ENCODE assay signal across 29 cellular contexts in the genomic region with DNA sequence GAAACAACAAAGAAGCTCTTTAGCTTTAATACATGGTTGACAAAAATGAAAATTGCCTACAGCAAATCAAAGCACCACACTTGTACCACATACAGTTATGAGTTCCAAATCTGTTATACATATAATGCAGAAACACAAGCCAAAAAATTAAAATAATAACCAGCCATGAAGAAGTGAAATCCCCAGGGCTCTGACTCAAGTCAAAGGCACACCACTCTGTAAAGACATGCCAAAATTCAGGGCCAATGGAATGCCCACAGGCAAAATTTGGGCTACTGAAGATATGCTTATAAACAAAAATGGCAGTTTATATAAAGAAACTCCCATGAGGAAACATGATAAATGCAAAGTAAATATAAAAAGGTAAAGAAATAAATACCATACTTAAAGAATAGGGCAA. TPM values are rescaled to one million over a fixed set of nuclear protein-coding genes. Genes with fewer than 3 reads are reported as not detected.
"Had no signal": no experiment of that assay in that cellular context is flagged by ENCODE, and none has a peak within 500 bp of the region (broad histone marks: within the 10 kb centered on the region; RNA-seq: fewer than 3 reads in every experiment).

No MANE protein-coding gene starts in this region.

- H3K4me3 Mint-ChIP-seq: activated B cell treated with CpG ODN at 0.5 μM for 24 hours; activated CD8-positive, alpha-beta memory T cell treated with anti-CD3 and anti-CD28 coated beads, Interleukin-2, amount 10 ng/mL, durations not matched to agents 7 days and 5 days; activated CD8-positive, alpha-beta T cell treated with anti-CD3 and anti-CD28 coated beads for 36 hours; activated naive CD8-positive, alpha-beta T cell; activated T-cell treated with anti-CD3 and anti-CD28 coated beads, Interleukin-2, amount 50 U/mL, for 72 hours; nephron; stimulated activated effector memory CD8-positive, alpha-beta T cell treated with anti-CD3 and anti-CD28 coated beads, Interleukin-12 subunit alpha, Interleukin-12 subunit beta, amount 100 ng/mL, for 72 hours; stimulated activated naive CD8-positive, alpha-beta T cell treated with anti-CD3 and anti-CD28 coated beads, Interleukin-15, Interleukin-2, amounts not matched to agents 100 ng/mL and 50 ng/mL, for 24 hours; T-cell; T-helper 2 cell treated with Interferon-gamma antibody and Interleukin-4, amounts not matched to agents 5 μg/mL and 100 μg/mL, for 36 hours had no signal

- H3K27ac Mint-ChIP-seq: activated B cell treated with CpG ODN at 0.5 μM for 24 hours; activated CD8-positive, alpha-beta memory T cell treated with anti-CD3 and anti-CD28 coated beads, Interleukin-2, amount 10 ng/mL, durations not matched to agents 7 days and 5 days; activated CD8-positive, alpha-beta T cell treated with anti-CD3 and anti-CD28 coated beads for 36 hours; activated naive CD8-positive, alpha-beta T cell; activated T-cell treated with anti-CD3 and anti-CD28 coated beads, Interleukin-2, amount 50 U/mL, for 72 hours; nephron; stimulated activated effector memory CD8-positive, alpha-beta T cell treated with anti-CD3 and anti-CD28 coated beads, Interleukin-12 subunit alpha, Interleukin-12 subunit beta, amount 100 ng/mL, for 72 hours; stimulated activated naive CD8-positive, alpha-beta T cell treated with anti-CD3 and anti-CD28 coated beads, Interleukin-15, Interleukin-2, amounts not matched to agents 100 ng/mL and 50 ng/mL, for 24 hours; T-cell; T-helper 2 cell treated with Interferon-gamma antibody and Interleukin-4, amounts not matched to agents 5 μg/mL and 100 μg/mL, for 36 hours had no signal

- H3K27ac ChIP-seq: adrenal gland, gastrocnemius medialis, left lung, pancreas, prostate gland, upper lobe of left lung, vagina had no signal

- H3K36me3 ChIP-seq: adrenal gland, gastrocnemius medialis, left lung, pancreas, prostate gland, upper lobe of left lung, vagina had no signal

- H3K9me3 Mint-ChIP-seq: activated B cell treated with CpG ODN at 0.5 μM for 24 hours; activated CD8-positive, alpha-beta T cell treated with anti-CD3 and anti-CD28 coated beads for 36 hours; activated T-cell treated with anti-CD3 and anti-CD28 coated beads, Interleukin-2, amount 50 U/mL, for 72 hours; nephron; stimulated activated effector memory CD8-positive, alpha-beta T cell treated with anti-CD3 and anti-CD28 coated beads, Interleukin-12 subunit alpha, Interleukin-12 subunit beta, amount 100 ng/mL, for 72 hours; stimulated activated naive CD8-positive, alpha-beta T cell treated with anti-CD3 and anti-CD28 coated beads, Interleukin-15, Interleukin-2, amounts not matched to agents 100 ng/mL and 50 ng/mL, for 24 hours; T-cell; T-helper 2 cell treated with Interferon-gamma antibody and Interleukin-4, amounts not matched to agents 5 μg/mL and 100 μg/mL, for 36 hours had no signal

- H3K36me3 Mint-ChIP-seq: activated CD8-positive, alpha-beta memory T cell treated with anti-CD3 and anti-CD28 coated beads, Interleukin-2, amount 10 ng/mL, durations not matched to agents 7 days and 5 days; stimulated activated effector memory CD8-positive, alpha-beta T cell treated with anti-CD3 and anti-CD28 coated beads, Interleukin-12 subunit alpha, Interleukin-12 subunit beta, amount 100 ng/mL, for 72 hours had no signal

- H3K27me3 ChIP-seq: adrenal gland, gastrocnemius medialis, left lung, pancreas, upper lobe of left lung, vagina had no signal

- DNase-seq: activated B cell treated with CpG ODN at 0.5 μM for 24 hours; activated CD4-positive, alpha-beta T cell treated with anti-CD3 and anti-CD28 coated beads, Interleukin-2, amount 50 U/mL, for 1 hour; activated CD8-positive, alpha-beta memory T cell treated with anti-CD3 and anti-CD28 coated beads, Interleukin-2, amount 10 ng/mL, durations not matched to agents 7 days and 5 days; activated CD8-positive, alpha-beta T cell treated with anti-CD3 and anti-CD28 coated beads for 36 hours; activated naive CD4-positive, alpha-beta T cell treated with Interleukin-2 at 50 U/mL for 16 hours; activated T-cell treated with anti-CD3 and anti-CD28 coated beads, Interleukin-2, amount 50 U/mL, for 72 hours; adrenal gland; caudate nucleus; cortex of kidney; gastrocnemius medialis; glutamatergic neuron; left lung; pancreas; retina; small intestine; stimulated activated CD4-positive, alpha-beta T cell treated with anti-CD3 and anti-CD28 coated beads, Interleukin-4, amount 100 ng/mL, for 24 hours; substantia nigra; T-cell; upper lobe of left lung had no signal

- ATAC-seq: activated CD8-positive, alpha-beta memory T cell treated with anti-CD3 and anti-CD28 coated beads, Interleukin-2, amount 10 ng/mL, durations not matched to agents 7 days and 5 days; activated CD8-positive, alpha-beta T cell treated with anti-CD3 and anti-CD28 coated beads for 36 hours; activated T-cell treated with anti-CD3 and anti-CD28 coated beads, Interleukin-2, amount 50 U/mL, for 72 hours; gastrocnemius medialis; pancreas; sciatic nerve; stimulated activated effector memory CD8-positive, alpha-beta T cell treated with anti-CD3 and anti-CD28 coated beads, Interleukin-12 subunit alpha, Interleukin-12 subunit beta, amount 100 ng/mL, for 72 hours; T-cell had no signal

- H3K9me3 ChIP-seq: adrenal gland, gastrocnemius medialis, left lung, pancreas, prostate gland, upper lobe of left lung, vagina had no signal

- H3K4me1 ChIP-seq: adrenal gland, gastrocnemius medialis, pancreas, prostate gland, upper lobe of left lung, vagina had no signal

- H3K4me3 ChIP-seq: adrenal gland, gastrocnemius medialis, left lung, lung, pancreas, prostate gland, upper lobe of left lung, vagina had no signal

- H3K4me1 Mint-ChIP-seq: activated B cell treated with CpG ODN at 0.5 μM for 24 hours; stimulated activated effector memory CD8-positive, alpha-beta T cell treated with anti-CD3 and anti-CD28 coated beads, Interleukin-12 subunit alpha, Interleukin-12 subunit beta, amount 100 ng/mL, for 72 hours had no signal

- H3K27me3 Mint-ChIP-seq: activated B cell treated with CpG ODN at 0.5 μM for 24 hours; activated CD8-positive, alpha-beta memory T cell treated with anti-CD3 and anti-CD28 coated beads, Interleukin-2, amount 10 ng/mL, durations not matched to agents 7 days and 5 days; activated CD8-positive, alpha-beta T cell treated with anti-CD3 and anti-CD28 coated beads for 36 hours; activated naive CD8-positive, alpha-beta T cell; stimulated activated naive CD8-positive, alpha-beta T cell treated with anti-CD3 and anti-CD28 coated beads, Interleukin-15, Interleukin-2, amounts not matched to agents 100 ng/mL and 50 ng/mL, for 24 hours; T-cell had no signal

RNA-seq across cellular contexts. Expression of gene THBS4, which starts 29.0 kb away (rescaled TPM):
- total RNA-seq: endothelial cell of umbilical vein had no signal
- polyA plus RNA-seq: endothelial cell of umbilical vein had no signal
